10 cellular contexts compared by ENCODE assay signal in the genomic region with DNA sequence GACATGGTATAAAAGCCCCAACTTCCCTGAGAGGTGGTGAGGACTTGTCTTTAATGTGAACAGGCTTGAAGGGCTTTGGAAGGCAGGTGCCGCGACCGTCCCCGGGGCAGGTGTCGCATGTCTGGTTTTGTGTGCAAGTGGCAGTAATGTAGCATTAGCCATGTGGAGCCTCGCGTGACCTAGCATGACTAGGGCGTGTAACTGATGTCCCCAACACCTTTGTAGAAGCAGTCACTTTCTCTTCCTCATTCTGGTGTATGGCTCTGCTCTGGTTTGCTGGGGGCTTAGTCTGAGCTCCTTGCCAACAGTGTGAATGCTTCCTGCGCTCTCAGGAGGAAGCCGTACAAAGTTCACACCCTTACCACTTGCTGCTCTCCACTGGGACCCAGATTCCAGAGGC.
DNase-seq lines count a peak whose midpoint lies in the region; ATAC-seq, FAIRE-seq and TF ChIP-seq lines count a peak whose summit lies in the region.
"Had no signal": no experiment of that assay in that cellular context is flagged by ENCODE, and none has a peak within 500 bp of the region (broad histone marks: within the 10 kb centered on the region; RNA-seq: fewer than 3 reads in every experiment).

No MANE protein-coding gene starts in this region.

- TF ChIP-seq POLR2A in GM12891 (IDR thresholded peaks at IDR 0.05; ENCODE audit: low read depth, low read length) (no peak), gastroesophageal sphincter (IDR thresholded peaks at IDR 0.05) (no peak)

- H3K9me3 ChIP-seq in gastroesophageal sphincter = no peaks in the 10 kb centered on the region

- 76% methylated on average over 2 of the region's 10 CpGs; no CpG with 5 or more reads in 1 of the 2 donors for WGBS in gastroesophageal sphincter (ENCODE audit: low coverage in 1 of 2), 2 donors

- no peaks in the 10 kb centered on the region for H3K27me3 Mint-ChIP-seq in activated CD8-positive, alpha-beta T cell treated with anti-CD3 and anti-CD28 coated beads, Interleukin-2, amount 10 ng/mL, durations not matched to agents 7 days and 5 days (ENCODE audit: low read depth)

- TF ChIP-seq CTCF in gastroesophageal sphincter (IDR thresholded peaks at IDR 0.05) = no peak

- no peaks in the 10 kb centered on the region for H3K4me1 ChIP-seq in gastroesophageal sphincter

- no peak overlapping the region for H3K27ac Mint-ChIP-seq in activated CD8-positive, alpha-beta T cell treated with anti-CD3 and anti-CD28 coated beads, Interleukin-2, amount 10 ng/mL, durations not matched to agents 7 days and 5 days
- H3K27ac Mint-ChIP-seq: CD8-positive, alpha-beta memory T cell had no signal

- no peaks in the 10 kb centered on the region for H3K4me1 Mint-ChIP-seq in activated CD8-positive, alpha-beta T cell treated with anti-CD3 and anti-CD28 coated beads, Interleukin-2, amount 10 ng/mL, durations not matched to agents 7 days and 5 days (ENCODE audit: low read depth)

- no peak overlapping the region for H3K4me3 ChIP-seq in gastroesophageal sphincter

- H3K36me3 Mint-ChIP-seq in activated CD8-positive, alpha-beta T cell treated with anti-CD3 and anti-CD28 coated beads, Interleukin-2, amount 10 ng/mL, durations not matched to agents 7 days and 5 days (ENCODE audit: low read depth) = peaks cover 2% of the 10 kb centered on the region

- H3K36me3 ChIP-seq in gastroesophageal sphincter = peaks cover 0 to 9% of the 10 kb centered on the region in 2 donors

- H3K27ac ChIP-seq in gastroesophageal sphincter = no peak overlapping the region

- no peaks in the 10 kb centered on the region for H3K27me3 ChIP-seq in gastroesophageal sphincter

- DNase-seq in GM12891 (ENCODE audit: insufficient read length, low spot score) = peak; percentile 42
- peak; percentile 64 to 82 for DNase-seq in NOMO-1 (lab: John Stamatoyannopoulos, UW; ENCODE audit: unreplicated experiment in 2 of 2)
- DNase-seq in UCSD-AML1 (lab: John Stamatoyannopoulos, UW; ENCODE audit: unreplicated experiment) = no peak
- DNase-seq in activated CD8-positive, alpha-beta T cell treated with anti-CD3 and anti-CD28 coated beads, Interleukin-2, amount 10 ng/mL, durations not matched to agents 7 days and 5 days = no peak
- DNase-seq in occipital lobe (lab: John Stamatoyannopoulos, UW) = no peak
- DNase-seq: CD8-positive, alpha-beta memory T cell; stimulated activated CD4-positive, alpha-beta T cell treated with anti-CD3 and anti-CD28 coated beads, Interleukin-4, amount 100 ng/mL, for 24 hours had no signal

- no peaks in the 10 kb centered on the region for H3K9me3 Mint-ChIP-seq in activated CD8-positive, alpha-beta T cell treated with anti-CD3 and anti-CD28 coated beads, Interleukin-2, amount 10 ng/mL, durations not matched to agents 7 days and 5 days (ENCODE audit: insufficient read depth)
- H3K9me3 Mint-ChIP-seq: CD8-positive, alpha-beta memory T cell had no signal

- TF ChIP-seq EP300 in gastroesophageal sphincter (IDR thresholded peaks at IDR 0.05) = no peak

- no peak overlapping the region for H3K4me3 Mint-ChIP-seq in activated CD8-positive, alpha-beta T cell treated with anti-CD3 and anti-CD28 coated beads, Interleukin-2, amount 10 ng/mL, durations not matched to agents 7 days and 5 days
- H3K4me3 Mint-ChIP-seq: CD8-positive, alpha-beta memory T cell had no signal

- CTCF ChIA-PET in activated CD8-positive, alpha-beta T cell treated with anti-CD3 and anti-CD28 coated beads, Interleukin-2, amount 10 ng/mL, durations not matched to agents 7 days and 5 days (lab: Charles Lee) = interaction anchor here (1.6 kb wide), 1 partner anchor 26 kb away, joined by 5 read pairs; no protein-coding TSS in a partner anchor

- peak; percentile 100 for FAIRE-seq in GM12891 (lab: Jason Lieb, UNC)

- peak; percentile 99 for ATAC-seq in GM19372 (IDR thresholded peaks at IDR 0.05; ENCODE audit: low read depth, unreplicated experiment)
- peak; percentile 82 for ATAC-seq in HG02970 (IDR thresholded peaks at IDR 0.05; ENCODE audit: low FRiP score, unreplicated experiment)
- no peak for ATAC-seq in gastroesophageal sphincter
- no peak for ATAC-seq in activated CD8-positive, alpha-beta T cell treated with anti-CD3 and anti-CD28 coated beads, Interleukin-2, amount 10 ng/mL, durations not matched to agents 7 days and 5 days

- POLR2A ChIA-PET in activated CD8-positive, alpha-beta T cell treated with anti-CD3 and anti-CD28 coated beads, Interleukin-2, amount 10 ng/mL, durations not matched to agents 7 days and 5 days (lab: Charles Lee) = no interaction called here

TF ChIP-seq in GM12891, 5 proteins besides CTCF, POLR2A, EP300 and RAD21:
- peak; percentile 96 for TF ChIP-seq SPI1 (IDR thresholded peaks at IDR 0.05; ENCODE audit: low read depth, low read length)
- no peak for TF ChIP-seq POU2F2 (IDR thresholded peaks at IDR 0.05; ENCODE audit: low read depth, low read length)

Comparison
In these comparisons a context has a peak if more than half of its experiments do, and no peak if none do; other contexts are left out.
1. DNase-seq: peak in GM12891 (single experiment) and NOMO-1 (2 of 2); none in UCSD-AML1 (single experiment), activated CD8-positive, alpha-beta T cell treated with anti-CD3 and anti-CD28 coated beads, Interleukin-2, amount 10 ng/mL, durations not matched to agents 7 days and 5 days (single experiment) and occipital lobe (single experiment).
2. ATAC-seq: peak in GM19372 (single experiment) and HG02970 (single experiment); none in gastroesophageal sphincter (single experiment) and activated CD8-positive, alpha-beta T cell treated with anti-CD3 and anti-CD28 coated beads, Interleukin-2, amount 10 ng/mL, durations not matched to agents 7 days and 5 days (single experiment).